Comparison of ENCODE assay signal across 10 cellular contexts in genomic region chr22:24985824-24986214, GRCh38. TPM values are rescaled to one million over a fixed set of nuclear protein-coding genes. Genes with fewer than 3 reads are reported as not detected.
A peak's percentile ranks its signal among the peaks of the same experiment; 100 is the strongest.
DNase-seq lines count a peak whose midpoint lies in the region; ATAC-seq and TF ChIP-seq lines count a peak whose summit lies in the region.
"Had no signal": no experiment of that assay in that cellular context is flagged by ENCODE, and none has a peak within 500 bp of the region (broad histone marks: within the 10 kb centered on the region; RNA-seq: fewer than 3 reads in every experiment).

No MANE protein-coding gene starts in this region.

- CTCF ChIA-PET in naive thymus-derived CD4-positive, alpha-beta T cell (lab: Charles Lee): interaction anchor here (1.0 kb wide), 1 partner anchor 9 kb away, joined by 5 read pairs; no protein-coding TSS in a partner anchor

- H3K27me3 Mint-ChIP-seq in naive thymus-derived CD4-positive, alpha-beta T cell: peaks cover 6 to 20% (median 18%) of the 10 kb centered on the region in 5 donors

- DNase-seq in AG10803 (ENCODE audit: low read depth) (peak; percentile 55), epithelial cell of prostate (ENCODE audit: low read depth, low spot score) (peak; percentile 80), DMS79 (lab: John Stamatoyannopoulos, UW) (no peak), GOT3 (lab: John Stamatoyannopoulos, UW) (no peak)
- DNase-seq in naive thymus-derived CD4-positive, alpha-beta T cell: no peak
- no peak for DNase-seq in activated CD4-positive, alpha-beta T cell treated with anti-CD3 and anti-CD28 coated beads for 1 hour
- DNase-seq: midbrain had no signal

- TF ChIP-seq CTCF in AG10803 (conservative IDR thresholded peaks at IDR 0.05; ENCODE audit: low read length): no peak

- no peaks in the 10 kb centered on the region for H3K27me3 ChIP-seq in naive thymus-derived CD4-positive, alpha-beta T cell (ENCODE audit: control insufficient read depth in 2 of 2, insufficient read depth in 2 of 2, low read length in 2 of 2)

- no peaks in the 10 kb centered on the region for H3K36me3 ChIP-seq in naive thymus-derived CD4-positive, alpha-beta T cell (ENCODE audit: control insufficient read depth in 2 of 3, insufficient read depth in 3 of 3, low read length in 3 of 3)

- H3K27ac ChIP-seq in epithelial cell of prostate: peak overlapping the region; percentile 96
- no peak overlapping the region for H3K27ac ChIP-seq in naive thymus-derived CD4-positive, alpha-beta T cell (ENCODE audit: low read depth, low read length)

- POLR2A ChIA-PET in naive thymus-derived CD4-positive, alpha-beta T cell (lab: Charles Lee): no interaction called here

- peaks cover 0 to 9% (median 0%) of the 10 kb centered on the region in 11 donors for H3K9me3 Mint-ChIP-seq in naive thymus-derived CD4-positive, alpha-beta T cell

- H3K4me3 Mint-ChIP-seq in naive thymus-derived CD4-positive, alpha-beta T cell: peak overlapping the region in 1 of 10 donors; percentile 71

- H3K4me3 ChIP-seq in AG10803 (ENCODE audit: low read length): no peak overlapping the region
- no peak overlapping the region for H3K4me3 ChIP-seq in naive thymus-derived CD4-positive, alpha-beta T cell (ENCODE audit: low read length)

- peaks cover 0 to 38% (median 4%) of the 10 kb centered on the region in 7 donors for H3K4me1 Mint-ChIP-seq in naive thymus-derived CD4-positive, alpha-beta T cell

- peaks cover 0 to 4% of the 10 kb centered on the region in 2 donors for H3K4me1 ChIP-seq in naive thymus-derived CD4-positive, alpha-beta T cell (ENCODE audit: control insufficient read depth in 2 of 2, insufficient read depth in 2 of 2, low read length in 2 of 2)

- H3K9me3 ChIP-seq in naive thymus-derived CD4-positive, alpha-beta T cell (ENCODE audit: control insufficient read depth in 2 of 3, low read length in 3 of 3): no peaks in the 10 kb centered on the region

- peak overlapping the region in 2 of 9 donors; percentile 13 to 60 for H3K27ac Mint-ChIP-seq in naive thymus-derived CD4-positive, alpha-beta T cell

- ATAC-seq in naive thymus-derived CD4-positive, alpha-beta T cell: peak; percentile 16
- no peak for ATAC-seq in GM19328 (IDR thresholded peaks at IDR 0.05; ENCODE audit: unreplicated experiment)

- H3K36me3 Mint-ChIP-seq in naive thymus-derived CD4-positive, alpha-beta T cell: peaks cover 0 to 9% (median 0%) of the 10 kb centered on the region in 5 donors

- intact Hi-C loops in naive thymus-derived CD4-positive, alpha-beta T cell (cut with micrococcal nuclease): no loop called here

TF ChIP-seq in PFSK-1, 5 proteins besides CTCF, POLR2A, EP300 and RAD21:
- TF ChIP-seq POLR2AphosphoS5 (IDR thresholded peaks at IDR 0.05; ENCODE audit: low read depth, low read length) (no peak), REST (IDR thresholded peaks at IDR 0.05; ENCODE audit: insufficient read depth in 1 of 2, low read depth in 2 of 2, low read length in 2 of 2) (peak in 1 of 2 experiments; percentile 36; a peak in 1 of 4 replicates), FOXP2 (optimal IDR thresholded peaks at IDR 0.05; ENCODE audit: borderline replicate concordance, extremely low read depth, extremely low read length, insufficient read depth) (peak; percentile 53), SIN3A (IDR thresholded peaks at IDR 0.05; ENCODE audit: borderline replicate concordance, insufficient read depth, low read length) (no peak; the same call in 1 of the 2 replicates), TAF1 (IDR thresholded peaks at IDR 0.05; ENCODE audit: borderline replicate concordance, insufficient read depth, low read length) (no peak)
TF ChIP-seq in PFSK-1: peak in this region for 2.

RNA-seq across cellular contexts. Expression of gene KIAA1671, which starts 33.3 kb away (rescaled TPM):
- polyA plus RNA-seq in PFSK-1 (2012; ENCODE audit: insufficient read length, low read depth): 10.9 TPM
- total RNA-seq in naive thymus-derived CD4-positive, alpha-beta T cell: 10 to 100 TPM in 1 of 5 experiments, 1 to 10 TPM in 4; 2.8 to 19.0 (median 4.5) TPM
- polyA plus RNA-seq in naive thymus-derived CD4-positive, alpha-beta T cell: under 1 TPM; 0.47 to 0.87 TPM

RNA-seq across cellular contexts. Expression of gene LHFPL7, which starts 39.3 kb away (rescaled TPM):
- not detected for polyA plus RNA-seq in PFSK-1 (2012; ENCODE audit: insufficient read length, low read depth)
- not detected for total RNA-seq in naive thymus-derived CD4-positive, alpha-beta T cell
- not detected for polyA plus RNA-seq in naive thymus-derived CD4-positive, alpha-beta T cell
- total RNA-seq: activated CD8-positive, alpha-beta memory T cell treated with anti-CD3 and anti-CD28 coated beads for 36 hours had no signal

Comparison
In these comparisons a context has a peak if more than half of its experiments do, and no peak if none do; other contexts are left out.
1. DNase-seq: peak in AG10803 (single experiment) and epithelial cell of prostate (single experiment); none in naive thymus-derived CD4-positive, alpha-beta T cell (0 of 9), DMS79 (single experiment), activated CD4-positive, alpha-beta T cell treated with anti-CD3 and anti-CD28 coated beads for 1 hour (single experiment) and GOT3 (single experiment).